ENCODE assay signal across 20 cellular contexts in the genomic region with DNA sequence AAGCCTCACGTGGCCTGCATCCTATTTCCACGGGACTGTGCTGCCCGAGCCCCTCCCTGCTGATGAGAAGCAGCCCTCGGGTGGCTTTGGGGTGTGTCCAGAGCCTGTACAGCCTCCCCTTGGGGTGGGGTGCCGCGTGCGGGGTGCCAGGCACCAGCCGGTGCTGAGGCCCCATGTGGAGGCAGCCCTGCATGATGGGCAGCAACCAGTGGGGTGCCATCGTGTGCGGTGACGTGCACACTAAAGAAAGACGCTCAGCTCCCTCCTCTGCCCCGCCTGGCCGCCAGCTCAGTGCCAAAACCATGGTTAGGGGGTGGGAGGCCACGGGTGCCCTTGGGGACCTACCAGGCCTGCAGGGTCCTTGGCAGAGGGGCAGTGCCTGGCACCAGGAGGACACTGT. TPM values are rescaled to one million over a fixed set of nuclear protein-coding genes. Genes with fewer than 3 reads are reported as not detected.
DNase-seq lines count a peak whose midpoint lies in the region; TF ChIP-seq lines count a peak whose summit lies in the region.
"Had no signal": no experiment of that assay in that cellular context is flagged by ENCODE, and none has a peak within 500 bp of the region (broad histone marks: within the 10 kb centered on the region; RNA-seq: fewer than 3 reads in every experiment).

No MANE protein-coding gene starts in this region.

- H3K4me2 ChIP-seq in mammary epithelial cell (ENCODE audit: insufficient read depth, low read depth, low read length) = peak overlapping the region; percentile 10

- H3K27ac ChIP-seq in mammary epithelial cell (ENCODE audit: insufficient read depth, low read depth, low read length) (no peak overlapping the region), left ventricle myocardium inferior (replicated peaks) (no peak overlapping the region), transverse colon (no peak overlapping the region)
- no peak overlapping the region for H3K27ac ChIP-seq in CD8-positive, alpha-beta memory T cell (ENCODE audit: low read depth, low read length)
- H3K27ac ChIP-seq: body of pancreas, colonic mucosa, SK-N-MC had no signal

- peaks cover 2% of the 10 kb centered on the region for H3K27me3 ChIP-seq in mammary epithelial cell (ENCODE audit: insufficient read depth, low read length)
- H3K27me3 ChIP-seq in left ventricle myocardium inferior (ENCODE audit: low read depth) = peaks cover 99% of the 10 kb centered on the region
- H3K27me3 ChIP-seq in transverse colon = peaks cover 16% of the 10 kb centered on the region
- no peaks in the 10 kb centered on the region for H3K27me3 ChIP-seq in CD8-positive, alpha-beta memory T cell (ENCODE audit: insufficient read depth, low read length, poor library complexity, severe bottlenecking)
- H3K27me3 ChIP-seq: body of pancreas, colonic mucosa had no signal

- TF ChIP-seq EP300 in transverse colon (IDR thresholded peaks at IDR 0.05; ENCODE audit: low read depth) = no peak

- H3K9me3 Mint-ChIP-seq in MCF 10A (ENCODE audit: unreplicated experiment) = no peaks in the 10 kb centered on the region
- H3K9me3 Mint-ChIP-seq in CD8-positive, alpha-beta memory T cell = no peaks in the 10 kb centered on the region
- H3K9me3 Mint-ChIP-seq: activated naive CD4-positive, alpha-beta T cell treated with anti-CD3 and anti-CD28 coated beads, Interleukin-2, amount 50 U/mL, for 72 hours; activated T-cell treated with anti-CD3 and anti-CD28 coated beads, Interleukin-2, amount 50 U/mL, for 24 hours; CD4-positive, CD25-positive, alpha-beta regulatory T cell; endodermal cell had no signal

- whole genome bisulfite sequencing in mammary epithelial cell (ENCODE audit: low coverage, missing lambda C conversion rate) = 59% methylated on average over 12 of the region's 15 CpGs
- 43 to 73% methylated on average over 1 to 15 of the region's 15 CpGs for WGBS in transverse colon (ENCODE audit: low coverage in 1 of 2), 2 donors

- H3K9me3 ChIP-seq in mammary epithelial cell (replicated peaks; ENCODE audit: insufficient read depth, low read length) (no peaks in the 10 kb centered on the region), left ventricle myocardium inferior (replicated peaks) (peaks cover 6% of the 10 kb centered on the region), transverse colon (no peaks in the 10 kb centered on the region)
- no peaks in the 10 kb centered on the region for H3K9me3 ChIP-seq in CD8-positive, alpha-beta memory T cell (ENCODE audit: low read length)
- H3K9me3 ChIP-seq: body of pancreas, colonic mucosa had no signal

- TF ChIP-seq CTCF in mammary epithelial cell (conservative IDR thresholded peaks at IDR 0.05 in 1 of 2, IDR thresholded peaks at IDR 0.05 in 1 of 2; ENCODE audit: extremely low read depth in 1 of 2, insufficient read depth in 1 of 2, low read depth in 1 of 2, low read length in 2 of 2) (no peak), MCF 10A (IDR thresholded peaks at IDR 0.05; ENCODE audit: unreplicated experiment) (no peak), left ventricle myocardium inferior (IDR thresholded peaks at IDR 0.05; ENCODE audit: borderline replicate concordance) (no peak), transverse colon (IDR thresholded peaks at IDR 0.05) (no peak)

- no peaks in the 10 kb centered on the region for H4K20me1 ChIP-seq in mammary epithelial cell (ENCODE audit: insufficient read depth, low read length)

- dilution Hi-C loops in mammary epithelial cell (cut with HindIII; ENCODE audit: low sequenced_read_pairs) = loop anchor here (5.0 kb wide), 1 partner anchor 48 kb away; no protein-coding TSS in a partner anchor

- no peaks in the 10 kb centered on the region for H3K36me3 ChIP-seq in mammary epithelial cell (ENCODE audit: insufficient read depth, low read length)
- no peaks in the 10 kb centered on the region for H3K36me3 ChIP-seq in left ventricle myocardium inferior
- H3K36me3 ChIP-seq in transverse colon = no peaks in the 10 kb centered on the region
- no peaks in the 10 kb centered on the region for H3K36me3 ChIP-seq in CD8-positive, alpha-beta memory T cell (ENCODE audit: insufficient read depth, low read length)
- H3K36me3 ChIP-seq: colonic mucosa had no signal

- CTCF ChIA-PET in mammary epithelial cell (lab: Charles Lee; ENCODE audit: low non-redundant PET) = no interaction called here
- CTCF ChIA-PET in MCF 10A (lab: Yijun Ruan, JAX) = interaction anchor here (0.7 to 2.4 kb wide), 3 partner anchors 57 to 81 kb away, joined by 3 to 7 read pairs (median 4); no protein-coding TSS in a partner anchor
- CTCF ChIA-PET in CD8-positive, alpha-beta memory T cell (lab: Charles Lee) = interaction anchor here (0.8 to 1.2 kb wide), 2 partner anchors 83 to 93 kb away, joined by 3 read pairs; a partner anchor contains a TSS

- no peak overlapping the region for H3K27ac Mint-ChIP-seq in MCF 10A (ENCODE audit: low read depth, unreplicated experiment)
- H3K27ac Mint-ChIP-seq in CD8-positive, alpha-beta memory T cell = peak overlapping the region in 2 of 8 donors; percentile 12 to 57
- H3K27ac Mint-ChIP-seq: activated naive CD4-positive, alpha-beta T cell treated with anti-CD3 and anti-CD28 coated beads, Interleukin-2, amount 50 U/mL, for 72 hours; activated T-cell treated with anti-CD3 and anti-CD28 coated beads, Interleukin-2, amount 50 U/mL, for 24 hours; endodermal cell had no signal

- H3K9ac ChIP-seq in mammary epithelial cell (ENCODE audit: insufficient read depth, low read length) = no peak overlapping the region

- intact Hi-C loops in mammary epithelial cell (cut with micrococcal nuclease) (no loop called here), MCF 10A (cut with micrococcal nuclease) (no loop called here), left ventricle myocardium inferior (cut with micrococcal nuclease) (no loop called here), transverse colon (cut with DNase I; ENCODE audit: low total_unique reads) (no loop called here)

- H3K4me3 ChIP-seq in mammary epithelial cell (replicated peaks in 1 of 3; ENCODE audit: insufficient read depth in 1 of 3, low read depth in 2 of 3, low read length in 3 of 3) (no peak overlapping the region), left ventricle myocardium inferior (no peak overlapping the region), transverse colon (no peak overlapping the region)
- H3K4me3 ChIP-seq in CD8-positive, alpha-beta memory T cell (ENCODE audit: low read length) = no peak overlapping the region
- H3K4me3 ChIP-seq: body of pancreas, colonic mucosa, SK-N-MC had no signal

- no peaks in the 10 kb centered on the region for H3K36me3 Mint-ChIP-seq in MCF 10A (ENCODE audit: insufficient read depth, unreplicated experiment)
- no peaks in the 10 kb centered on the region for H3K36me3 Mint-ChIP-seq in CD8-positive, alpha-beta memory T cell
- H3K36me3 Mint-ChIP-seq: activated naive CD4-positive, alpha-beta T cell treated with anti-CD3 and anti-CD28 coated beads, Interleukin-2, amount 50 U/mL, for 72 hours; CD4-positive, CD25-positive, alpha-beta regulatory T cell had no signal

- H3K4me1 Mint-ChIP-seq in MCF 10A (ENCODE audit: insufficient read depth, unreplicated experiment) = peaks cover 22% of the 10 kb centered on the region
- peaks cover 14 to 22% (median 15%) of the 10 kb centered on the region in 3 donors for H3K4me1 Mint-ChIP-seq in CD8-positive, alpha-beta memory T cell
- H3K4me1 Mint-ChIP-seq: endodermal cell had no signal

- BruUV-seq in mammary epithelial cell (replicated peaks; lab: Mats Ljungman, UMichigan) (no TSS peak), MCF 10A (replicated peaks; lab: Mats Ljungman, UMichigan) (no TSS peak)

- no peak overlapping the region for H2AFZ ChIP-seq in mammary epithelial cell (ENCODE audit: low read depth, low read length)

- POLR2A ChIA-PET in MCF 10A (lab: Yijun Ruan, JAX) = interaction anchor here (0.7 kb wide), 1 partner anchor 29 kb away, joined by 3 read pairs; no protein-coding TSS in a partner anchor
- POLR2A ChIA-PET in CD8-positive, alpha-beta memory T cell (lab: Charles Lee) = no interaction called here

- in situ Hi-C loops in mammary epithelial cell (cut with MboI; ENCODE audit: low sequenced_read_pairs in 2 of 2) (no loop called here), transverse colon (cut with MboI; ENCODE audit: low pct_ligation_motif_present in 1 of 4, low pct_unique_long_range_greater_than_20kb in 1 of 4, low sequenced_read_pairs in 3 of 4) (no loop called here)

- no peak for TF ChIP-seq POLR2A in transverse colon (IDR thresholded peaks at IDR 0.05)

- peaks cover 11% of the 10 kb centered on the region for H3K27me3 Mint-ChIP-seq in MCF 10A (ENCODE audit: insufficient read depth, unreplicated experiment)
- no peaks in the 10 kb centered on the region for H3K27me3 Mint-ChIP-seq in CD8-positive, alpha-beta memory T cell
- H3K27me3 Mint-ChIP-seq: activated T-cell treated with anti-CD3 and anti-CD28 coated beads, Interleukin-2, amount 50 U/mL, for 24 hours had no signal

- H3K4me3 Mint-ChIP-seq in MCF 10A (ENCODE audit: unreplicated experiment) = no peak overlapping the region
- no peak overlapping the region for H3K4me3 Mint-ChIP-seq in CD8-positive, alpha-beta memory T cell
- H3K4me3 Mint-ChIP-seq: activated T-cell treated with anti-CD3 and anti-CD28 coated beads, Interleukin-2, amount 50 U/mL, for 24 hours; endodermal cell had no signal

- H3K4me1 ChIP-seq in mammary epithelial cell (ENCODE audit: insufficient read depth, low read length) (peaks cover 31% of the 10 kb centered on the region), left ventricle myocardium inferior (peaks cover 6% of the 10 kb centered on the region), transverse colon (peaks cover 4 to 15% (median 8%) of the 10 kb centered on the region in 4 donors)
- peaks cover 14% of the 10 kb centered on the region for H3K4me1 ChIP-seq in CD8-positive, alpha-beta memory T cell (ENCODE audit: insufficient read depth, low read length)
- H3K4me1 ChIP-seq: body of pancreas, colonic mucosa had no signal

- no peak for DNase-seq in mammary epithelial cell
- no peak for DNase-seq in MCF 10A (ENCODE audit: unreplicated experiment)
- peak; percentile 43 for DNase-seq in RPMI7951 (ENCODE audit: low read depth)
- peak; percentile 3 for DNase-seq in left ventricle myocardium inferior
- peak; percentile 6 for DNase-seq in transverse colon
- DNase-seq in NOMO-1 treated with dmso at 0.1 percent for 144 hours (lab: John Stamatoyannopoulos, UW; ENCODE audit: unreplicated experiment) = no peak
- no peak for DNase-seq in mesenteric fat pad (ENCODE audit: low spot score)
- no peak for DNase-seq in CD8-positive, alpha-beta memory T cell
- DNase-seq: CD4-positive, CD25-positive, alpha-beta regulatory T cell; colonic mucosa; endodermal cell; GDM1; NCI-H1436 treated with DMSO at 0.1 percent for 48 hours; NCI-H748 treated with DMSO at 0.1 percent for 48 hours; OCI-M1 had no signal

- H3K79me2 ChIP-seq in mammary epithelial cell (ENCODE audit: insufficient read depth, low read length) = no peaks in the 10 kb centered on the region

RNA-seq across cellular contexts. Expression of a gene that starts 26.2 kb away (rescaled TPM):
- under 1 TPM in 1 of 2 donors, not detected in 1; 0.14 TPM for total RNA-seq in mammary epithelial cell
- polyA plus RNA-seq in mammary epithelial cell = 0.82 TPM
- polyA minus RNA-seq in mammary epithelial cell = 0.83 TPM
- total RNA-seq in MCF 10A (2022) = 4.5 and 6.2 TPM in 2 replicates
- 15.0 and 19.7 TPM in 2 replicates for total RNA-seq in RPMI7951 (2014; rRNA removed; shearing (Covaris generic))
- total RNA-seq in left ventricle myocardium inferior = not detected
- 10 to 100 TPM in 1 of 4 donors, 1 to 10 TPM in 3; 1.5 to 23.9 (median 4.7) TPM for total RNA-seq in transverse colon
- total RNA-seq in mesenteric fat pad = not detected
- not detected for total RNA-seq in CD8-positive, alpha-beta memory T cell
- polyA plus RNA-seq in CD8-positive, alpha-beta memory T cell = not detected
- total RNA-seq: activated naive CD4-positive, alpha-beta T cell treated with anti-CD3 and anti-CD28 coated beads, Interleukin-2, amount 50 U/mL, for 72 hours; body of pancreas; renal cortical epithelial cell had no signal

Comparison
In these comparisons a context has a peak if more than half of its experiments do, and no peak if none do; other contexts are left out.
1. DNase-seq: peak in RPMI7951 (single experiment), left ventricle myocardium inferior (single experiment) and transverse colon (single experiment); none in mammary epithelial cell (single experiment), MCF 10A (single experiment), NOMO-1 treated with dmso at 0.1 percent for 144 hours (single experiment), mesenteric fat pad (single experiment) and CD8-positive, alpha-beta memory T cell (0 of 5).